In genomic region chr22:49829044-49829719, GRCh38 we compare ENCODE assay signal across 1 cellular context.
TF ChIP-seq lines count a peak whose summit lies in the region.

No MANE protein-coding gene starts in this region.

TF ChIP-seq in GM23338, 12 proteins besides CTCF, POLR2A, EP300 and RAD21 (continued from another document):
- TF ChIP-seq REST (IDR thresholded peaks at IDR 0.05; ENCODE audit: unreplicated experiment) = no peak
- no peak for TF ChIP-seq ZNF114 (CRISPR knock-in tag; IDR thresholded peaks at IDR 0.05)
- TF ChIP-seq STAT1 (IDR thresholded peaks at IDR 0.05; ENCODE audit: unreplicated experiment) = no peak
- no peak for TF ChIP-seq EZH2phosphoT487 (IDR thresholded peaks at IDR 0.05; ENCODE audit: unreplicated experiment)
- no peak for TF ChIP-seq NANOG (IDR thresholded peaks at IDR 0.05; ENCODE audit: borderline replicate concordance)
- no peak for TF ChIP-seq EZH2 (IDR thresholded peaks at IDR 0.05; ENCODE audit: low read depth, unreplicated experiment)
- no peak for TF ChIP-seq POLR2AphosphoS5 (IDR thresholded peaks at IDR 0.05; ENCODE audit: low read depth)
- TF ChIP-seq, protein P1, sequence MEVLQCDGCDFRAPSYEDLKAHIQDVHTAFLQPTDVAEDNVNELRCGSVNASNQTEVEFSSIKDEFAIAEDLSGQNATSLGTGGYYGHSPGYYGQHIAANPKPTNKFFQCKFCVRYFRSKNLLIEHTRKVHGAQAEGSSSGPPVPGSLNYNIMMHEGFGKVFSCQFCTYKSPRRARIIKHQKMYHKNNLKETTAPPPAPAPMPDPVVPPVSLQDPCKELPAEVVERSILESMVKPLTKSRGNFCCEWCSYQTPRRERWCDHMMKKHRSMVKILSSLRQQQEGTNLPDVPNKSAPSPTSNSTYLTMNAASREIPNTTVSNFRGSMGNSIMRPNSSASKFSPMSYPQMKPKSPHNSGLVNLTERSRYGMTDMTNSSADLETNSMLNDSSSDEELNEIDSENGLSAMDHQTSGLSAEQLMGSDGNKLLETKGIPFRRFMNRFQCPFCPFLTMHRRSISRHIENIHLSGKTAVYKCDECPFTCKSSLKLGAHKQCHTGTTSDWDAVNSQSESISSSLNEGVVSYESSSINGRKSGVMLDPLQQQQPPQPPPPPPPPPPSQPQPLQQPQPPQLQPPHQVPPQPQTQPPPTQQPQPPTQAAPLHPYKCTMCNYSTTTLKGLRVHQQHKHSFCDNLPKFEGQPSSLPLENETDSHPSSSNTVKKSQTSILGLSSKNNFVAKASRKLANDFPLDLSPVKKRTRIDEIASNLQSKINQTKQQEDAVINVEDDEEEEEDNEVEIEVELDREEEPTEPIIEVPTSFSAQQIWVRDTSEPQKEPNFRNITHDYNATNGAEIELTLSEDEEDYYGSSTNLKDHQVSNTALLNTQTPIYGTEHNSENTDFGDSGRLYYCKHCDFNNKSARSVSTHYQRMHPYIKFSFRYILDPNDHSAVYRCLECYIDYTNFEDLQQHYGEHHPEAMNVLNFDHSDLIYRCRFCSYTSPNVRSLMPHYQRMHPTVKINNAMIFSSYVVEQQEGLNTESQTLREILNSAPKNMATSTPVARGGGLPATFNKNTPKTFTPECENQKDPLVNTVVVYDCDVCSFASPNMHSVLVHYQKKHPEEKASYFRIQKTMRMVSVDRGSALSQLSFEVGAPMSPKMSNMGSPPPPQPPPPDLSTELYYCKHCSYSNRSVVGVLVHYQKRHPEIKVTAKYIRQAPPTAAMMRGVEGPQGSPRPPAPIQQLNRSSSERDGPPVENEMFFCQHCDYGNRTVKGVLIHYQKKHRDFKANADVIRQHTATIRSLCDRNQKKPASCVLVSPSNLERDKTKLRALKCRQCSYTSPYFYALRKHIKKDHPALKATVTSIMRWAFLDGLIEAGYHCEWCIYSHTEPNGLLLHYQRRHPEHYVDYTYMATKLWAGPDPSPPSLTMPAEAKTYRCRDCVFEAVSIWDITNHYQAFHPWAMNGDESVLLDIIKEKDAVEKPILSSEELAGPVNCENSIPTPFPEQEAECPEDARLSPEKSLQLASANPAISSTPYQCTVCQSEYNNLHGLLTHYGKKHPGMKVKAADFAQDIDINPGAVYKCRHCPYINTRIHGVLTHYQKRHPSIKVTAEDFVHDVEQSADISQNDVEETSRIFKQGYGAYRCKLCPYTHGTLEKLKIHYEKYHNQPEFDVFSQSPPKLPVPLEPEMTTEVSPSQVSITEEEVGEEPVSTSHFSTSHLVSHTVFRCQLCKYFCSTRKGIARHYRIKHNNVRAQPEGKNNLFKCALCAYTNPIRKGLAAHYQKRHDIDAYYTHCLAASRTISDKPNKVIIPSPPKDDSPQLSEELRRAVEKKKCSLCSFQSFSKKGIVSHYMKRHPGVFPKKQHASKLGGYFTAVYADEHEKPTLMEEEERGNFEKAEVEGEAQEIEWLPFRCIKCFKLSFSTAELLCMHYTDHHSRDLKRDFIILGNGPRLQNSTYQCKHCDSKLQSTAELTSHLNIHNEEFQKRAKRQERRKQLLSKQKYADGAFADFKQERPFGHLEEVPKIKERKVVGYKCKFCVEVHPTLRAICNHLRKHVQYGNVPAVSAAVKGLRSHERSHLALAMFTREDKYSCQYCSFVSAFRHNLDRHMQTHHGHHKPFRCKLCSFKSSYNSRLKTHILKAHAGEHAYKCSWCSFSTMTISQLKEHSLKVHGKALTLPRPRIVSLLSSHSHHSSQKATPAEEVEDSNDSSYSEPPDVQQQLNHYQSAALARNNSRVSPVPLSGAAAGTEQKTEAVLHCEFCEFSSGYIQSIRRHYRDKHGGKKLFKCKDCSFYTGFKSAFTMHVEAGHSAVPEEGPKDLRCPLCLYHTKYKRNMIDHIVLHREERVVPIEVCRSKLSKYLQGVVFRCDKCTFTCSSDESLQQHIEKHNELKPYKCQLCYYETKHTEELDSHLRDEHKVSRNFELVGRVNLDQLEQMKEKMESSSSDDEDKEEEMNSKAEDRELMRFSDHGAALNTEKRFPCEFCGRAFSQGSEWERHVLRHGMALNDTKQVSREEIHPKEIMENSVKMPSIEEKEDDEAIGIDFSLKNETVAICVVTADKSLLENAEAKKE (CRISPR knock-in tag; IDR thresholded peaks at IDR 0.05) = no peak
- no peak for TF ChIP-seq JUNB (IDR thresholded peaks at IDR 0.05; ENCODE audit: unreplicated experiment)
